9 cellular contexts compared by ENCODE assay signal in the genomic region with DNA sequence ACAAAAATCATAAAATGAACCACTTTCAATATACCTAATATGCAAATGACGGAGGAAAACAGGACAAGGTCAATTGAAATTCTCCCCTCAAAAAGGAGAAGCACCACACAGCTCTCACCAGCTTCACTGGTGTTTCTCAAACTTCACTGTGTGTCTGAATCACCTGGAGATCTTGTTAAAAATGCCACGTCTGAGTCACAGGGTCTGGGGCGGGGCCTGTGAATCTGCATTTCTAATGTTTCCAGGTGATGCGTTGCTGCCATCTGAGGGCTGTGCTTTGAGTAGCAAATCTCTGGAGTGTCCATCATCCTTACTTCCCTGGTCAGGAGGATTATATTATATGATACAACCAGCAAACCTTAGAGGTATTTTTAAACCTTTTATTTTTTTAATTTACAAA. TPM values are rescaled to one million over a fixed set of nuclear protein-coding genes. Genes with fewer than 3 reads are reported as not detected.
A peak's percentile ranks its signal among the peaks of the same experiment; 100 is the strongest.
DNase-seq lines count a peak whose midpoint lies in the region; ATAC-seq, FAIRE-seq and TF ChIP-seq lines count a peak whose summit lies in the region.
"Had no signal": no experiment of that assay in that cellular context is flagged by ENCODE, and none has a peak within 500 bp of the region (broad histone marks: within the 10 kb centered on the region; RNA-seq: fewer than 3 reads in every experiment).

No MANE protein-coding gene starts in this region.

- H3K36me3 Mint-ChIP-seq in activated T-cell treated with anti-CD3 and anti-CD28 coated beads, Interleukin-2, amount 50 U/mL, for 4 hours (ENCODE audit: insufficient read depth), result no peaks in the 10 kb centered on the region

- H3K4me3 ChIP-seq in pancreas (no peak overlapping the region), sigmoid colon (no peak overlapping the region)

- no peak overlapping the region for H3K4me3 Mint-ChIP-seq in activated T-cell treated with anti-CD3 and anti-CD28 coated beads, Interleukin-2, amount 50 U/mL, for 4 hours

- H3K36me3 ChIP-seq in pancreas, result no peaks in the 10 kb centered on the region
- no peaks in the 10 kb centered on the region for H3K36me3 ChIP-seq in sigmoid colon

- 58 to 60% methylated on average over 4 of the region's 4 CpGs for WGBS in pancreas, 2 donors
- 55 to 70% methylated on average over 4 of the region's 4 CpGs for WGBS in sigmoid colon, 2 donors

- H3K4me1 Mint-ChIP-seq in activated T-cell treated with anti-CD3 and anti-CD28 coated beads, Interleukin-2, amount 50 U/mL, for 4 hours (ENCODE audit: low read depth), result no peaks in the 10 kb centered on the region

- DNase-seq in NCI-H460 (ENCODE audit: extremely low read depth, low read depth), result peak; percentile 6
- DNase-seq in activated T-cell treated with anti-CD3 and anti-CD28 coated beads, Interleukin-2, amount 50 U/mL, for 4 hours, result peak; percentile 44
- DNase-seq in stimulated activated CD4-positive, alpha-beta T cell treated with anti-CD3 and anti-CD28 coated beads, Interleukin-1b, Interleukin-23, amount 100 ng/mL, for 24 hours (ENCODE audit: low read depth in 4 of 4, low spot score in 1 of 4), result peak in 3 of 4 experiments; percentile 32 to 58 (median 45)
- no peak for DNase-seq in globus pallidus (ENCODE audit: low spot score)
- no peak for DNase-seq in pancreas
- DNase-seq in sigmoid colon, result no peak

- ATAC-seq in activated T-cell treated with anti-CD3 and anti-CD28 coated beads, Interleukin-2, amount 50 U/mL, for 4 hours, result peak; percentile 70 to 81
- no peak for ATAC-seq in pancreas
- ATAC-seq in HG02798 (IDR thresholded peaks at IDR 0.05; ENCODE audit: poor library complexity, unreplicated experiment), result no peak

- intact Hi-C loops in pancreas (cut with DNase I) (no loop called here), sigmoid colon (cut with DNase I) (no loop called here)

- H3K9me3 ChIP-seq in pancreas, result no peaks in the 10 kb centered on the region
- no peaks in the 10 kb centered on the region for H3K9me3 ChIP-seq in sigmoid colon

- H3K4me1 ChIP-seq in pancreas (no peaks in the 10 kb centered on the region), sigmoid colon (no peaks in the 10 kb centered on the region)

- H3K27me3 ChIP-seq in pancreas (no peaks in the 10 kb centered on the region), sigmoid colon (no peaks in the 10 kb centered on the region)

- no peaks in the 10 kb centered on the region for H3K9me3 Mint-ChIP-seq in activated T-cell treated with anti-CD3 and anti-CD28 coated beads, Interleukin-2, amount 50 U/mL, for 4 hours

- TF ChIP-seq CTCF in GM12872 (IDR thresholded peaks at IDR 0.05; ENCODE audit: insufficient read depth, low read depth, low read length) (0 out of 3 replicates have a peak, but pooled peaks have one; percentile 3), pancreas (IDR thresholded peaks at IDR 0.05) (no peak), sigmoid colon (IDR thresholded peaks at IDR 0.05) (no peak)

- H3K27ac ChIP-seq in pancreas (no peak overlapping the region), sigmoid colon (no peak overlapping the region)

- H3K27me3 Mint-ChIP-seq in activated T-cell treated with anti-CD3 and anti-CD28 coated beads, Interleukin-2, amount 50 U/mL, for 4 hours (ENCODE audit: low read depth), result no peaks in the 10 kb centered on the region

- no peak for FAIRE-seq in pancreas (lab: Jason Lieb, UNC)

- no peak for TF ChIP-seq EP300 in sigmoid colon (IDR thresholded peaks at IDR 0.05)

- TF ChIP-seq POLR2A in sigmoid colon (IDR thresholded peaks at IDR 0.05), result no peak

RNA-seq across cellular contexts. Expression of gene CLDN19, which starts 9.0 kb away (rescaled TPM):
- total RNA-seq in NCI-H460 (2014; rRNA removed; shearing (Covaris generic)), result not detected in 2 replicates
- not detected in 2 replicates for polyA plus RNA-seq in NCI-H460 (2014; cell fraction: nucleus; rRNA removed)
- not detected for total RNA-seq in activated T-cell treated with anti-CD3 and anti-CD28 coated beads, Interleukin-2, amount 50 U/mL, for 4 hours
- total RNA-seq in pancreas, result not detected
- under 1 TPM in 1 of 2 donors, not detected in 1; 0.04 TPM for polyA plus RNA-seq in pancreas
- not detected for total RNA-seq in sigmoid colon
- polyA plus RNA-seq in sigmoid colon, result under 1 TPM in 1 of 3 donors, not detected in 2; 0.03 TPM
- total RNA-seq: osteoblast had no signal

RNA-seq across cellular contexts. Expression of gene P3H1, which starts 35.8 kb away (rescaled TPM):
- 44.9 and 51.0 TPM in 2 replicates for total RNA-seq in NCI-H460 (2014; rRNA removed; shearing (Covaris generic))
- polyA plus RNA-seq in NCI-H460 (2014; cell fraction: nucleus; rRNA removed), result 131 and 137 TPM in 2 replicates
- total RNA-seq in activated T-cell treated with anti-CD3 and anti-CD28 coated beads, Interleukin-2, amount 50 U/mL, for 4 hours, result 10 to 100 TPM; 40.4 to 44.7 (median 41.6) TPM
- total RNA-seq in pancreas (10 to 100 TPM in 4 of 6 donors, 1 to 10 TPM in 2; 6.8 to 26.2 (median 11.8) TPM), sigmoid colon (10 to 100 TPM; 15.3 to 23.3 (median 19.1) TPM)
- polyA plus RNA-seq in pancreas (10 to 100 TPM; 27.0 to 37.0 TPM), sigmoid colon (10 to 100 TPM in 1 of 3 donors, 1 to 10 TPM in 2; 1.8 to 18.4 (median 6.2) TPM)

RNA-seq across cellular contexts. Expression of gene C1orf50, which starts 36.1 kb away (rescaled TPM):
- 1.2 and 4.1 TPM in 2 replicates for total RNA-seq in NCI-H460 (2014; rRNA removed; shearing (Covaris generic))
- polyA plus RNA-seq in NCI-H460 (2014; cell fraction: nucleus; rRNA removed), result 1.4 and 2.9 TPM in 2 replicates
- 1 to 10 TPM; 4.5 to 7.9 (median 5.0) TPM for total RNA-seq in activated T-cell treated with anti-CD3 and anti-CD28 coated beads, Interleukin-2, amount 50 U/mL, for 4 hours
- total RNA-seq in pancreas (1 to 10 TPM; 1.6 to 3.5 (median 2.8) TPM), sigmoid colon (1 to 10 TPM; 2.2 to 6.9 (median 4.2) TPM)
- polyA plus RNA-seq in pancreas (1 to 10 TPM; 2.4 to 2.5 TPM), sigmoid colon (1 to 10 TPM; 2.3 to 5.2 (median 2.4) TPM)

RNA-seq across cellular contexts. Expression of gene YBX1, which starts 48.8 kb away (rescaled TPM):
- 1,027 and 1,037 TPM in 2 replicates for total RNA-seq in NCI-H460 (2014; rRNA removed; shearing (Covaris generic))
- 425 and 429 TPM in 2 replicates for polyA plus RNA-seq in NCI-H460 (2014; cell fraction: nucleus; rRNA removed)
- total RNA-seq in activated T-cell treated with anti-CD3 and anti-CD28 coated beads, Interleukin-2, amount 50 U/mL, for 4 hours, result 1,000 to 10,000 TPM; 1,281 to 1,520 (median 1,366) TPM
- total RNA-seq in pancreas (100 to 1,000 TPM in 5 of 6 donors, 10 to 100 TPM in 1; 97.4 to 240 (median 207) TPM), sigmoid colon (100 to 1,000 TPM; 685 to 773 (median 728) TPM)
- polyA plus RNA-seq in pancreas (100 to 1,000 TPM; 164 to 193 TPM), sigmoid colon (100 to 1,000 TPM; 695 to 897 (median 801) TPM)

RNA-seq across cellular contexts. Expression of gene TMEM269, which starts 53.8 kb away (rescaled TPM):
- total RNA-seq in NCI-H460 (2014; rRNA removed; shearing (Covaris generic)), result 0.12 and 0.20 TPM in 2 replicates
- 0.21 and 0.89 TPM in 2 replicates for polyA plus RNA-seq in NCI-H460 (2014; cell fraction: nucleus; rRNA removed)
- under 1 TPM in 2 of 3 donors, not detected in 1; 0.10 to 0.24 TPM for total RNA-seq in activated T-cell treated with anti-CD3 and anti-CD28 coated beads, Interleukin-2, amount 50 U/mL, for 4 hours
- total RNA-seq in pancreas, result under 1 TPM in 3 of 6 donors, not detected in 3; 0.18 to 0.35 (median 0.23) TPM
- polyA plus RNA-seq in pancreas, result under 1 TPM in 1 of 2 donors, not detected in 1; 0.04 TPM
- not detected for total RNA-seq in sigmoid colon
- under 1 TPM in 1 of 3 donors, not detected in 2; 0.04 TPM for polyA plus RNA-seq in sigmoid colon

Comparison
In these comparisons a context has a peak if more than half of its experiments do, and no peak if none do; other contexts are left out.
1. DNase-seq: peak in NCI-H460 (single experiment), activated T-cell treated with anti-CD3 and anti-CD28 coated beads, Interleukin-2, amount 50 U/mL, for 4 hours (single experiment) and stimulated activated CD4-positive, alpha-beta T cell treated with anti-CD3 and anti-CD28 coated beads, Interleukin-1b, Interleukin-23, amount 100 ng/mL, for 24 hours (3 of 4); none in globus pallidus (single experiment), pancreas (0 of 6) and sigmoid colon (single experiment).
2. ATAC-seq: peak in activated T-cell treated with anti-CD3 and anti-CD28 coated beads, Interleukin-2, amount 50 U/mL, for 4 hours (2 of 2); none in pancreas (0 of 4) and HG02798 (single experiment).